14 cellular contexts compared by ENCODE assay signal in genomic region chr2:63614983-63615945, GRCh38. TPM values are rescaled to one million over a fixed set of nuclear protein-coding genes. Genes with fewer than 3 reads are reported as not detected.
A peak's percentile ranks its signal among the peaks of the same experiment; 100 is the strongest.
DNase-seq lines count a peak whose midpoint lies in the region; ATAC-seq lines count a peak whose summit lies in the region.
"Had no signal": no experiment of that assay in that cellular context is flagged by ENCODE, and none has a peak within 500 bp of the region (broad histone marks: within the 10 kb centered on the region; RNA-seq: fewer than 3 reads in every experiment).

No MANE protein-coding gene starts in this region.

- 35 to 37% methylated on average over 9 of the region's 9 CpGs for WGBS in ectodermal cell, 2 experiments
- WGBS in mesodermal cell (ENCODE audit: insufficient coverage in 2 of 2), 2 experiments: 39 to 60% methylated on average over 1 to 2 of the region's 9 CpGs

- no peaks in the 10 kb centered on the region for H3K27me3 ChIP-seq in ectodermal cell (ENCODE audit: control insufficient read depth, insufficient read depth, low read length, poor library complexity, severe bottlenecking)
- H3K27me3 ChIP-seq in Karpas-422 (ENCODE audit: low read length): no peaks in the 10 kb centered on the region
- H3K27me3 ChIP-seq: BLaER1 had no signal

- H3K27me3 Mint-ChIP-seq in effector memory CD8-positive, alpha-beta T cell: peaks cover 37 to 55% of the 10 kb centered on the region in 2 donors

- no peaks in the 10 kb centered on the region for H3K36me3 ChIP-seq in ectodermal cell (ENCODE audit: control insufficient read depth, insufficient read depth, low read length)
- peaks cover 6% of the 10 kb centered on the region for H3K36me3 ChIP-seq in mesodermal cell (ENCODE audit: control insufficient read depth, insufficient read depth, low read length)
- no peaks in the 10 kb centered on the region for H3K36me3 ChIP-seq in Karpas-422 (ENCODE audit: insufficient read depth, low read length)
- H3K36me3 ChIP-seq: BLaER1, esophagus squamous epithelium had no signal

- H3K4me1 ChIP-seq in ectodermal cell (ENCODE audit: control insufficient read depth, insufficient read depth, low read length) (peaks cover 16% of the 10 kb centered on the region), mesodermal cell (ENCODE audit: control insufficient read depth, insufficient read depth, low read length, poor library complexity, severe bottlenecking) (peaks cover 41% of the 10 kb centered on the region), Karpas-422 (ENCODE audit: low read length) (no peaks in the 10 kb centered on the region)
- H3K4me1 ChIP-seq: BLaER1 had no signal

- no peak overlapping the region for H3K4me3 Mint-ChIP-seq in effector memory CD8-positive, alpha-beta T cell
- H3K4me3 Mint-ChIP-seq: naive B cell had no signal

- no peak overlapping the region for H3K9ac ChIP-seq in Karpas-422 (ENCODE audit: low read length)
- H3K9ac ChIP-seq: BLaER1 had no signal

- no peak overlapping the region for H2AFZ ChIP-seq in Karpas-422 (ENCODE audit: low read length)

- ATAC-seq in effector memory CD8-positive, alpha-beta T cell (replicated peaks): no peak
- no peak for ATAC-seq in GM19395 (IDR thresholded peaks at IDR 0.05; ENCODE audit: unreplicated experiment)

- H3K9me3 ChIP-seq in ectodermal cell (ENCODE audit: control insufficient read depth, low read length) (no peaks in the 10 kb centered on the region), mesodermal cell (ENCODE audit: control insufficient read depth, low read length) (peaks cover 3% of the 10 kb centered on the region), Karpas-422 (ENCODE audit: low read length) (no peaks in the 10 kb centered on the region)
- H3K9me3 ChIP-seq: BLaER1, esophagus squamous epithelium had no signal

- H3K27ac ChIP-seq in ectodermal cell (ENCODE audit: insufficient read depth, low read depth, low read length, poor library complexity, severe bottlenecking) (peak overlapping the region; percentile 84), mesodermal cell (ENCODE audit: low read depth, low read length, severe bottlenecking) (peak overlapping the region; percentile 100), Karpas-422 (ENCODE audit: low read length) (no peak overlapping the region)
- H3K27ac ChIP-seq: BLaER1, esophagus squamous epithelium, HL-60 had no signal

- no peaks in the 10 kb centered on the region for H3K4me1 Mint-ChIP-seq in effector memory CD8-positive, alpha-beta T cell (ENCODE audit: low read depth in 2 of 2)
- H3K4me1 Mint-ChIP-seq: naive B cell had no signal

- H4K20me1 ChIP-seq in Karpas-422 (ENCODE audit: insufficient read depth, low read depth, low read length): no peaks in the 10 kb centered on the region
- H4K20me1 ChIP-seq: BLaER1 had no signal

- no peak overlapping the region for H3K27ac Mint-ChIP-seq in effector memory CD8-positive, alpha-beta T cell
- H3K27ac Mint-ChIP-seq: naive B cell had no signal

- H3K9me3 Mint-ChIP-seq in effector memory CD8-positive, alpha-beta T cell: no peaks in the 10 kb centered on the region
- H3K9me3 Mint-ChIP-seq: naive B cell had no signal

- no peak overlapping the region for H3K4me2 ChIP-seq in Karpas-422 (ENCODE audit: low read depth, low read length, poor library complexity, severe bottlenecking)
- H3K4me2 ChIP-seq: BLaER1 had no signal

- H3K4me3 ChIP-seq in ectodermal cell (ENCODE audit: insufficient read depth, low read depth, low read length) (no peak overlapping the region), mesodermal cell (ENCODE audit: extremely low read depth, insufficient read depth, low read length, poor library complexity, severe bottlenecking) (no peak overlapping the region), Karpas-422 (ENCODE audit: low read length) (no peak overlapping the region)
- H3K4me3 ChIP-seq: BLaER1, esophagus squamous epithelium had no signal

- H3K9me2 ChIP-seq in Karpas-422 (replicated peaks; ENCODE audit: insufficient read depth, low read length): no peaks in the 10 kb centered on the region

- no peaks in the 10 kb centered on the region for H3K79me2 ChIP-seq in Karpas-422 (ENCODE audit: low read length)

- H3K36me3 Mint-ChIP-seq in effector memory CD8-positive, alpha-beta T cell (ENCODE audit: insufficient read depth): no peaks in the 10 kb centered on the region
- H3K36me3 Mint-ChIP-seq: naive B cell had no signal

- peak; percentile 73 for DNase-seq in EH (ENCODE audit: low read depth)
- peak; percentile 90 for DNase-seq in NCI-H226
- DNase-seq in effector memory CD8-positive, alpha-beta T cell: no peak
- no peak for DNase-seq in activated CD8-positive, alpha-beta memory T cell treated with anti-CD3 and anti-CD28 coated beads, Interleukin-2, amount 50 U/mL, for 4 hours
- DNase-seq in Karpas-422: no peak
- DNase-seq: activated naive CD4-positive, alpha-beta T cell treated with anti-CD3 and anti-CD28 coated beads, Interleukin-2, amount 50 U/mL, for 16 hours; esophagus squamous epithelium; naive B cell; NCI-H2227 treated with DMSO at 0.1 percent for 48 hours had no signal

RNA-seq across cellular contexts. Expression of gene MDH1, which starts 26.5 kb away (rescaled TPM):
- polyA plus RNA-seq in ectodermal cell (2013, experiment 1 of 4): 233 TPM
- 244 TPM for polyA plus RNA-seq in ectodermal cell (2013, experiment 2 of 4)
- polyA plus RNA-seq in ectodermal cell (2013, experiment 3 of 4): 237 TPM
- polyA plus RNA-seq in ectodermal cell (2013, experiment 4 of 4): 257 TPM
- polyA plus RNA-seq in mesodermal cell (2013, experiment 1 of 2): 201 TPM
- polyA plus RNA-seq in mesodermal cell (2013, experiment 2 of 2): 225 TPM
- total RNA-seq in Karpas-422 (2014; rRNA removed; shearing (Covaris generic); ENCODE audit: low replicate concordance): 141 and 208 TPM in 2 replicates

RNA-seq across cellular contexts. Expression of gene WDPCP, which starts 27.0 kb away (rescaled TPM):
- 5.1 TPM for polyA plus RNA-seq in ectodermal cell (2013, experiment 1 of 4)
- 5.6 TPM for polyA plus RNA-seq in ectodermal cell (2013, experiment 2 of 4)
- polyA plus RNA-seq in ectodermal cell (2013, experiment 3 of 4): 3.9 TPM
- 4.7 TPM for polyA plus RNA-seq in ectodermal cell (2013, experiment 4 of 4)
- polyA plus RNA-seq in mesodermal cell (2013, experiment 1 of 2): 4.5 TPM
- polyA plus RNA-seq in mesodermal cell (2013, experiment 2 of 2): 5.3 TPM
- total RNA-seq in Karpas-422 (2014; rRNA removed; shearing (Covaris generic); ENCODE audit: low replicate concordance): 15.3 and 20.8 TPM in 2 replicates

Comparison
In these comparisons a context has a peak if more than half of its experiments do, and no peak if none do; other contexts are left out.
1. DNase-seq: peak in EH (single experiment) and NCI-H226 (single experiment); none in effector memory CD8-positive, alpha-beta T cell (0 of 3), activated CD8-positive, alpha-beta memory T cell treated with anti-CD3 and anti-CD28 coated beads, Interleukin-2, amount 50 U/mL, for 4 hours (single experiment) and Karpas-422 (single experiment).